17 cellular contexts compared by ENCODE assay signal in the genomic region with DNA sequence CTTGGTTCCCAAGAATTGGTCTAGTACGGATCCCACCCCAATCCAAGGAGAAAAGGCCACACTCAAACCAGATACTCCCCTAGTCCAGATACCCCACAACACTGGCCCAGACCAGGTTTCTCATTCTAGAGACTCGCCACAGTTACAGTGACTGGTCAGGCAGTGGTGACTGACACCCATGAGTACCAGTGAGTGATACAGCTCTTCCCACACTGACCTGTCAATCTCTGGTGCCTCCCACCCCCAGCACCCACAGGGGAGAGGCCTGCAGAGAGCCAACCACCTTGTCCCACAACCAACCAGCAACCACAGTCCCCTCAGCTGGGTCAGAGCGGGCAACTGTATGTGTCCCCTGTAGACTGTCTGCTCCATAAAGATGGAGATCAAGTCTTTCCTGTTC.
A peak's percentile ranks its signal among the peaks of the same experiment; 100 is the strongest.
DNase-seq lines count a peak whose midpoint lies in the region; ATAC-seq and TF ChIP-seq lines count a peak whose summit lies in the region.
"Had no signal": no experiment of that assay in that cellular context is flagged by ENCODE, and none has a peak within 500 bp of the region (broad histone marks: within the 10 kb centered on the region; RNA-seq: fewer than 3 reads in every experiment).

No MANE protein-coding gene starts in this region.

- DNase-seq in HCT116 (ENCODE audit: low read depth, low spot score) = no peak
- no peak for DNase-seq in adipocyte (ENCODE audit: low read depth)
- DNase-seq in fibroblast of lung (ENCODE audit: low read depth in 2 of 2) = no peak
- DNase-seq in GM20000 (ENCODE audit: low spot score) = no peak
- DNase-seq in NCI-H82 (lab: John Stamatoyannopoulos, UW) = no peak
- DNase-seq: activated CD4-positive, alpha-beta T cell treated with anti-CD3 and anti-CD28 coated beads for 36 hours; activated CD8-positive, alpha-beta memory T cell treated with anti-CD3 and anti-CD28 coated beads, Interleukin-2, amount 50 U/mL, for 4 hours; activated effector memory CD4-positive, alpha-beta T cell treated with anti-CD3 and anti-CD28 coated beads, Interleukin-2, amount 50 U/mL, for 16 hours; left colon; MG63; mucosa of descending colon; NCI-H1694; NCI-H2227 treated with DMSO at 0.1 percent for 48 hours; occipital lobe; stimulated activated CD4-positive, alpha-beta T cell treated with anti-CD3 and anti-CD28 coated beads, Interleukin-4, amount 100 ng/mL, for 1 hour had no signal

- H3K27ac ChIP-seq in HCT116 (ENCODE audit: low read depth, low read length) (no peak overlapping the region), fibroblast of lung (ENCODE audit: insufficient read depth, low read length) (peak overlapping the region; percentile 76), skin epidermis (peak overlapping the region in 12 of 21 experiments; percentile 7 to 77 (median 49))

- H3K27me3 ChIP-seq in HCT116 (ENCODE audit: insufficient read depth, low read length) = no peaks in the 10 kb centered on the region
- H3K27me3 ChIP-seq in adipocyte (replicated peaks; ENCODE audit: control insufficient read depth, insufficient read depth, low read length) = no peaks in the 10 kb centered on the region
- no peaks in the 10 kb centered on the region for H3K27me3 ChIP-seq in fibroblast of lung (ENCODE audit: control insufficient read depth, insufficient read depth, low read length)
- H3K27me3 ChIP-seq: MG63 had no signal

- intact Hi-C loops in HCT116 (cut with micrococcal nuclease) = no loop called here

- H3K9me3 ChIP-seq in HCT116 (ENCODE audit: control insufficient read depth in 1 of 2, insufficient read depth in 1 of 2, low read depth in 1 of 2, low read length in 2 of 2) = no peaks in the 10 kb centered on the region
- no peaks in the 10 kb centered on the region for H3K9me3 ChIP-seq in adipocyte (ENCODE audit: control insufficient read depth, low read length)
- no peaks in the 10 kb centered on the region for H3K9me3 ChIP-seq in fibroblast of lung (ENCODE audit: control insufficient read depth, insufficient read depth, low read depth, low read length)
- H3K9me3 ChIP-seq: MG63, mucosa of descending colon had no signal

- CTCF ChIA-PET in HCT116 (lab: Charles Lee) = no interaction called here

- no peak for TF ChIP-seq CTCF in HCT116 (IDR thresholded peaks at IDR 0.05 in 2 of 3, conservative IDR thresholded peaks at IDR 0.05 in 1 of 3; ENCODE audit: borderline replicate concordance in 1 of 3, insufficient read depth in 1 of 3, low read depth in 2 of 3, low read length in 2 of 3)
- TF ChIP-seq CTCF in fibroblast of lung (conservative IDR thresholded peaks at IDR 0.05 in 1 of 2, IDR thresholded peaks at IDR 0.05 in 1 of 2; ENCODE audit: low read depth in 1 of 2, low read length in 2 of 2) = no peak
- no peak for TF ChIP-seq CTCF in GM20000 (IDR thresholded peaks at IDR 0.05; ENCODE audit: extremely low read depth, missing control alignments)

- ATAC-seq in HCT116 = 0 out of 2 replicates have a peak, but pooled peaks have one; percentile 28
- ATAC-seq in HG03520 (IDR thresholded peaks at IDR 0.05; ENCODE audit: unreplicated experiment) = no peak
- ATAC-seq: activated CD4-positive, alpha-beta T cell treated with anti-CD3 and anti-CD28 coated beads for 36 hours; left colon; mucosa of descending colon had no signal

- no TSS peak for BruUV-seq in HCT116 (replicated peaks; lab: Mats Ljungman, UMichigan)

- RAD21 ChIA-PET in HCT116 (lab: Charles Lee; ENCODE audit: low non-redundant PET in 1 of 2, low total read pairs in 2 of 2, uncharacterized antibody in 2 of 2, unreplicated experiment in 2 of 2) = no interaction called here

- H3K4me2 ChIP-seq in HCT116 (ENCODE audit: low read length) (no peak overlapping the region), fibroblast of lung (ENCODE audit: extremely low read depth, insufficient read depth, low read length) (no peak overlapping the region)

- TF ChIP-seq POLR2A in HCT116 (IDR thresholded peaks at IDR 0.05; ENCODE audit: borderline replicate concordance, extremely low read depth, insufficient read depth, insufficient read length) = no peak

- H2AFZ ChIP-seq in HCT116 (ENCODE audit: low read depth, low read length, poor library complexity, severe bottlenecking) (no peak overlapping the region), fibroblast of lung (ENCODE audit: low read length) (no peak overlapping the region)

- no peaks in the 10 kb centered on the region for H3K79me2 ChIP-seq in HCT116 (ENCODE audit: insufficient read depth, low read length)
- H3K79me2 ChIP-seq in fibroblast of lung (ENCODE audit: control insufficient read depth, insufficient read depth, low read length) = peaks cover 59% of the 10 kb centered on the region

- H4K20me1 ChIP-seq in HCT116 (ENCODE audit: insufficient read depth) = no peaks in the 10 kb centered on the region
- peaks cover 4% of the 10 kb centered on the region for H4K20me1 ChIP-seq in fibroblast of lung (ENCODE audit: control insufficient read depth, extremely low read depth, insufficient read depth, low read length)

- peaks cover 3 to 9% of the 10 kb centered on the region in 2 experiments; a peak in 3 of 4 replicates for H3K4me1 ChIP-seq in HCT116 (ENCODE audit: control insufficient read depth in 1 of 2, insufficient read depth in 2 of 2, low read length in 2 of 2)
- H3K4me1 ChIP-seq in adipocyte (ENCODE audit: control insufficient read depth, insufficient read depth, low read length) = peaks cover 86% of the 10 kb centered on the region
- H3K4me1 ChIP-seq in fibroblast of lung (ENCODE audit: control insufficient read depth, extremely low read depth, insufficient read depth, low read length) = peaks cover 46% of the 10 kb centered on the region

- H3K9me2 ChIP-seq in HCT116 (ENCODE audit: insufficient read depth) = no peaks in the 10 kb centered on the region

- no peak for TF ChIP-seq RAD21 in HCT116 (IDR thresholded peaks at IDR 0.05; ENCODE audit: low read depth)

- no peaks in the 10 kb centered on the region for H3K36me3 ChIP-seq in HCT116 (ENCODE audit: control insufficient read depth in 1 of 2, insufficient read depth in 2 of 2, low read length in 2 of 2)
- peaks cover 64% of the 10 kb centered on the region for H3K36me3 ChIP-seq in adipocyte (ENCODE audit: control insufficient read depth, insufficient read depth, low read length, severe bottlenecking)
- H3K36me3 ChIP-seq in fibroblast of lung (ENCODE audit: control insufficient read depth, insufficient read depth, low read length) = peaks cover 17% of the 10 kb centered on the region

- no peak overlapping the region for H3K4me3 ChIP-seq in HCT116 (replicated peaks in 1 of 2; ENCODE audit: low read depth in 1 of 2, low read length in 2 of 2)
- H3K4me3 ChIP-seq in adipocyte (ENCODE audit: low read length) = no peak overlapping the region
- no peak overlapping the region for H3K4me3 ChIP-seq in fibroblast of lung (replicated peaks in 1 of 4; ENCODE audit: control extremely low read depth in 1 of 4, insufficient read depth in 1 of 4, low read depth in 3 of 4, low read length in 4 of 4)
- H3K4me3 ChIP-seq in skin epidermis = no peak overlapping the region
- H3K4me3 ChIP-seq: MG63, mucosa of descending colon had no signal

- no peak overlapping the region for H3K9ac ChIP-seq in HCT116 (ENCODE audit: low read length)
- H3K9ac ChIP-seq in adipocyte (ENCODE audit: low read length) = peak overlapping the region; percentile 19
- H3K9ac ChIP-seq in fibroblast of lung (ENCODE audit: insufficient read depth, low read length) = no peak overlapping the region

- POLR2A ChIA-PET in HCT116 (lab: Charles Lee) = no interaction called here

TF ChIP-seq in HCT116, 20 proteins besides CTCF, POLR2A, EP300 and RAD21:
- TF ChIP-seq ZFX (IDR thresholded peaks at IDR 0.05) = no peak
